ENCODE assay signal across 1 cellular context in the genomic region with DNA sequence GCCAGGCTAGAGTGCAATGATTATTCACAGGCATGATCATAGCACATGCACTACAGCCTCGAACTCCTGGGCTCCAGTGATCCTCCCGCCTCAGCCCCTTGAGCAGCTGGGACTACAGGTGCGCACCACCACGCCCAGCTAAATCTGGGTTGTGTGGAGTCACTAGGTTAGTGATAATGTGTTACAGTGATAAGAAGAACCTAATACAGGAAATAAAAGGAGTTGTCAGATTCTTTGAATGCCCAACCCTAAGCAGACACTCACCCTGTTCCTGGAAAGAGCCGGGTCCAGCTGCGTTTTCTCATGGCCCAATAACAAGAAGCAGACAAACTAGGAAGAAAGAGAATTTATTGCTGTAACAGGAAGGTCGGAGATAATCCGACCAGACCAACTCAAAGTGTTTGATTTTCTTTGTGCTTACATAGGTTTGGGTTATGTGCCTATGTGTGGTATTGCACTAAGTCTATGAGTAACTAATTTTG.
TF ChIP-seq lines count a peak whose summit lies in the region.

No MANE protein-coding gene starts in this region.

TF ChIP-seq in WTC11, 78 proteins besides CTCF, POLR2A, EP300 and RAD21 (continued from another document):
- TF ChIP-seq, protein P1, sequence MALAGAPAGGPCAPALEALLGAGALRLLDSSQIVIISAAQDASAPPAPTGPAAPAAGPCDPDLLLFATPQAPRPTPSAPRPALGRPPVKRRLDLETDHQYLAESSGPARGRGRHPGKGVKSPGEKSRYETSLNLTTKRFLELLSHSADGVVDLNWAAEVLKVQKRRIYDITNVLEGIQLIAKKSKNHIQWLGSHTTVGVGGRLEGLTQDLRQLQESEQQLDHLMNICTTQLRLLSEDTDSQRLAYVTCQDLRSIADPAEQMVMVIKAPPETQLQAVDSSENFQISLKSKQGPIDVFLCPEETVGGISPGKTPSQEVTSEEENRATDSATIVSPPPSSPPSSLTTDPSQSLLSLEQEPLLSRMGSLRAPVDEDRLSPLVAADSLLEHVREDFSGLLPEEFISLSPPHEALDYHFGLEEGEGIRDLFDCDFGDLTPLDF (CRISPR knock-in tag; IDR thresholded peaks at IDR 0.05), result no peak
- no peak for TF ChIP-seq ELF4 (CRISPR knock-in tag; IDR thresholded peaks at IDR 0.05; ENCODE audit: low read depth)
